In genomic region chr7:3937564-3937963, GRCh38 we compare ENCODE assay signal across 32 cellular contexts.
"Had no signal": no experiment of that assay in that cellular context is flagged by ENCODE, and none has a peak within 500 bp of the region (broad histone marks: within the 10 kb centered on the region; RNA-seq: fewer than 3 reads in every experiment).

No MANE protein-coding gene starts in this region.

- H3K36me3 ChIP-seq: cardiac muscle cell, esophagus muscularis mucosa, gastroesophageal sphincter, heart right ventricle had no signal

- H3K27me3 Mint-ChIP-seq: activated CD4-positive, alpha-beta memory T cell treated with anti-CD3 and anti-CD28 coated beads, Interleukin-2, amount 10 ng/mL, durations not matched to agents 7 days and 5 days; activated CD4-positive, alpha-beta T cell treated with anti-CD3 and anti-CD28 coated beads, Interleukin-2, amount 10 ng/mL, durations not matched to agents 7 days and 5 days had no signal

- H3K9me3 Mint-ChIP-seq: activated CD4-positive, alpha-beta memory T cell treated with anti-CD3 and anti-CD28 coated beads, Interleukin-2, amount 10 ng/mL, durations not matched to agents 7 days and 5 days; activated T-helper 17 cell treated with anti-CD3 and anti-CD28 coated beads, Interleukin-2, amount 50 U/mL, for 72 hours; effector memory CD8-positive, alpha-beta T cell had no signal

- ATAC-seq: activated T-cell treated with anti-CD3 and anti-CD28 coated beads, Interleukin-2, amount 50 U/mL, for 4 hours; activated T-helper 17 cell treated with anti-CD3 and anti-CD28 coated beads, Interleukin-2, amount 50 U/mL, for 72 hours; effector memory CD8-positive, alpha-beta T cell; foreskin keratinocyte; gastroesophageal sphincter; heart right ventricle; WTC11 had no signal

- H3K4me1 ChIP-seq: esophagus muscularis mucosa, foreskin keratinocyte, gastroesophageal sphincter, heart right ventricle had no signal

- H3K27ac Mint-ChIP-seq: activated CD4-positive, alpha-beta memory T cell treated with anti-CD3 and anti-CD28 coated beads, Interleukin-2, amount 10 ng/mL, durations not matched to agents 7 days and 5 days; activated CD4-positive, alpha-beta T cell treated with anti-CD3 and anti-CD28 coated beads, Interleukin-2, amount 10 ng/mL, durations not matched to agents 7 days and 5 days; activated naive CD8-positive, alpha-beta T cell; activated T-helper 17 cell treated with anti-CD3 and anti-CD28 coated beads, Interleukin-2, amount 50 U/mL, for 72 hours; effector memory CD8-positive, alpha-beta T cell; WTC11 had no signal

- H3K27me3 ChIP-seq: cardiac muscle cell, esophagus muscularis mucosa, foreskin keratinocyte, gastroesophageal sphincter, heart right ventricle had no signal

- H3K27ac ChIP-seq: cardiac muscle cell, esophagus muscularis mucosa, foreskin keratinocyte, gastroesophageal sphincter, heart right ventricle, VCaP had no signal

- H3K36me3 Mint-ChIP-seq: activated naive CD8-positive, alpha-beta T cell had no signal

- H3K4me3 Mint-ChIP-seq: activated CD4-positive, alpha-beta memory T cell treated with anti-CD3 and anti-CD28 coated beads, Interleukin-2, amount 10 ng/mL, durations not matched to agents 7 days and 5 days; activated CD4-positive, alpha-beta T cell treated with anti-CD3 and anti-CD28 coated beads, Interleukin-2, amount 10 ng/mL, durations not matched to agents 7 days and 5 days; activated naive CD8-positive, alpha-beta T cell; activated T-cell treated with anti-CD3 and anti-CD28 coated beads, Interleukin-2, amount 50 U/mL, for 4 hours; activated T-helper 17 cell treated with anti-CD3 and anti-CD28 coated beads, Interleukin-2, amount 50 U/mL, for 72 hours; effector memory CD8-positive, alpha-beta T cell; WTC11 had no signal

- H3K4me1 Mint-ChIP-seq: activated CD4-positive, alpha-beta memory T cell treated with anti-CD3 and anti-CD28 coated beads, Interleukin-2, amount 10 ng/mL, durations not matched to agents 7 days and 5 days; activated CD4-positive, alpha-beta T cell treated with anti-CD3 and anti-CD28 coated beads, Interleukin-2, amount 10 ng/mL, durations not matched to agents 7 days and 5 days; activated T-helper 17 cell treated with anti-CD3 and anti-CD28 coated beads, Interleukin-2, amount 50 U/mL, for 72 hours had no signal

- FAIRE-seq: astrocyte, colon, TTC549 had no signal

- H3K4me3 ChIP-seq: cardiac muscle cell, esophagus muscularis mucosa, gastroesophageal sphincter, heart right ventricle had no signal

- DNase-seq: activated CD4-positive, alpha-beta memory T cell treated with anti-CD3 and anti-CD28 coated beads, Interleukin-2, amount 10 ng/mL, durations not matched to agents 7 days and 5 days; activated CD4-positive, alpha-beta T cell treated with anti-CD3 and anti-CD28 coated beads for 1 hour; activated CD4-positive, alpha-beta T cell treated with anti-CD3 and anti-CD28 coated beads for 4 hours; activated CD4-positive, alpha-beta T cell treated with anti-CD3 and anti-CD28 coated beads, Interleukin-2, amount 10 ng/mL, durations not matched to agents 7 days and 5 days; activated CD4-positive, alpha-beta T cell treated with anti-CD3 and anti-CD28 coated beads, Interleukin-2, amount 50 U/mL, for 4 hours; activated CD8-positive, alpha-beta memory T cell treated with anti-CD3 and anti-CD28 coated beads, Interleukin-2, amount 50 U/mL, for 48 hours; activated effector memory CD4-positive, alpha-beta T cell treated with Interleukin-2 at 50 U/mL for 16 hours; activated gamma-delta T cell treated with Interleukin-2 at 50 U/mL for 16 hours; activated naive CD4-positive, alpha-beta T cell treated with anti-CD3 and anti-CD28 coated beads, Interleukin-2, amount 50 U/mL, for 16 hours; activated naive CD4-positive, alpha-beta T cell treated with Interleukin-2 at 50 U/mL for 16 hours; activated T-cell treated with anti-CD3 and anti-CD28 coated beads for 4 hours; activated T-cell treated with anti-CD3 and anti-CD28 coated beads, Interleukin-2, amount 50 U/mL, for 4 hours; amniotic stem cell; central memory CD4-positive, alpha-beta T cell; cortex of kidney; dermis blood vessel endothelial cell; effector CD4-positive, alpha-beta T cell; effector memory CD8-positive, alpha-beta T cell; erythroblast; heart right ventricle; T-helper 2 cell had no signal
